17 cellular contexts compared by ENCODE assay signal in the genomic region with DNA sequence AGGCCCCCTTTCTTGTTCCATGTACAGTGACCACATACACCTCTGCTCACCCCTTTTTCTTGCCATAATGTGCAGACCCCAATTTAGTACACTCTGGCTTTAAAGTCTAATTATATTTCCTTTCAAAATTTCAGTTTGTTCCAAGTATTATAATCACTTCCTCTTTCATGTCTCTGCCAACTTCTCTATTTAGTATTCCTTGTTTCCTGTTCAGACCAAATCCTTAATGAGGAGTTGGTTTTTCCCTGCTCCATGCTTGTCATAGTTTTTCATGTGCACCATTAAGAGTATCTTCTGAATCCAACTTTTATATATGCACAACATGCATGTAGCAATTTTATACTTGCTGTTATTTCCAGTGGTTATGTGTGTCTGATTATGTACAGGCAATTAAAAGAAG. TPM values are rescaled to one million over a fixed set of nuclear protein-coding genes. Genes with fewer than 3 reads are reported as not detected.
A peak's percentile ranks its signal among the peaks of the same experiment; 100 is the strongest.
DNase-seq lines count a peak whose midpoint lies in the region; FAIRE-seq and TF ChIP-seq lines count a peak whose summit lies in the region.
"Had no signal": no experiment of that assay in that cellular context is flagged by ENCODE, and none has a peak within 500 bp of the region (broad histone marks: within the 10 kb centered on the region; RNA-seq: fewer than 3 reads in every experiment).

No MANE protein-coding gene starts in this region.

- H3K23ac ChIP-seq in mesenchymal stem cell (ENCODE audit: low read length in 2 of 2) = no peak overlapping the region

- no peaks in the 10 kb centered on the region for H3K4me1 ChIP-seq in mesenchymal stem cell (ENCODE audit: control insufficient read depth, insufficient read depth, low read depth, low read length)
- H3K4me1 ChIP-seq: breast epithelium, testis had no signal

- H2BK5ac ChIP-seq in mesenchymal stem cell (ENCODE audit: low read depth, low read length, poor library complexity, severe bottlenecking) = no peak overlapping the region

- peaks cover 5% of the 10 kb centered on the region for H3K79me1 ChIP-seq in mesenchymal stem cell (replicated peaks; ENCODE audit: low read length, poor library complexity, severe bottlenecking)

- no peak overlapping the region for H2AK5ac ChIP-seq in mesenchymal stem cell (ENCODE audit: low read length, severe bottlenecking)

- no peaks in the 10 kb centered on the region for H3K9me3 ChIP-seq in mesenchymal stem cell (ENCODE audit: control insufficient read depth, low read length)
- H3K9me3 ChIP-seq: breast epithelium, MG63, testis had no signal

- no peak overlapping the region for H2BK15ac ChIP-seq in mesenchymal stem cell (ENCODE audit: low read depth, poor library complexity, severe bottlenecking)

- H2BK120ac ChIP-seq in mesenchymal stem cell (ENCODE audit: low read depth, low read length) = no peak overlapping the region

- H3K14ac ChIP-seq in mesenchymal stem cell (ENCODE audit: low read length in 2 of 2) = no peak overlapping the region

- no peak overlapping the region for H2BK12ac ChIP-seq in mesenchymal stem cell (ENCODE audit: low read length in 2 of 2)

- no peak overlapping the region for H3K18ac ChIP-seq in mesenchymal stem cell (ENCODE audit: low read depth in 1 of 2, low read length in 2 of 2)

- TF ChIP-seq POLR2A in GM12891 (IDR thresholded peaks at IDR 0.05; ENCODE audit: low read depth, low read length) = no peak
- TF ChIP-seq POLR2A in NB4 (IDR thresholded peaks at IDR 0.05; ENCODE audit: extremely low read depth, insufficient read length) = no peak

- FAIRE-seq in GM12891 (lab: Jason Lieb, UNC) = no peak
- FAIRE-seq: HepG2 had no signal

- H4K8ac ChIP-seq in mesenchymal stem cell (ENCODE audit: low read length) = no peak overlapping the region

- no peak overlapping the region for H2AFZ ChIP-seq in mesenchymal stem cell (ENCODE audit: low read depth, low read length)
- H2AFZ ChIP-seq: GM23248 had no signal

- H3K27ac ChIP-seq in mesenchymal stem cell (ENCODE audit: low read length, poor library complexity, severe bottlenecking) = no peak overlapping the region
- H3K27ac ChIP-seq: breast epithelium, GM23248, testis had no signal

- H3K4me3 ChIP-seq in NB4 (ENCODE audit: low read depth, low read length) = no peak overlapping the region
- H3K4me3 ChIP-seq in mesenchymal stem cell (ENCODE audit: insufficient read depth in 1 of 2, low read depth in 1 of 2, low read length in 2 of 2) = no peak overlapping the region
- H3K4me3 ChIP-seq: breast epithelium, GM23248, MG63, testis had no signal

- DNase-seq in GM12891 (ENCODE audit: insufficient read length, low spot score) = no peak
- peak; percentile 28 for DNase-seq in NB4 (ENCODE audit: low read depth)
- DNase-seq in SKM-1 (lab: John Stamatoyannopoulos, UW; ENCODE audit: unreplicated experiment) = peak; percentile 13
- DNase-seq in mesenchymal stem cell = no peak
- DNase-seq in AG20443 (ENCODE audit: low spot score) = no peak
- DNase-seq in NCI-H526 treated with DMSO at 0.1 percent for 48 hours (lab: John Stamatoyannopoulos, UW) = no peak
- no peak for DNase-seq in stimulated activated CD4-positive, alpha-beta T cell treated with anti-CD3 and anti-CD28 coated beads, Interleukin-15, amount 100 ng/mL, for 24 hours
- DNase-seq: activated CD4-positive, CD25-positive, alpha-beta regulatory T cell; erythroblast; GM23248; left cardiac atrium; MG63; NCI-H2029 treated with DMSO at 0.1 percent for 48 hours; NCI-H524; testis had no signal

- H3K9ac ChIP-seq in mesenchymal stem cell (ENCODE audit: low read length) = peak overlapping the region; percentile 14
- H3K9ac ChIP-seq: GM23248 had no signal

- H3K27me3 ChIP-seq in mesenchymal stem cell (ENCODE audit: control insufficient read depth in 1 of 2, insufficient read depth in 1 of 2, low read length in 2 of 2) = no peaks in the 10 kb centered on the region
- H3K27me3 ChIP-seq: breast epithelium, MG63, testis had no signal

- no peak for TF ChIP-seq CTCF in NB4 (IDR thresholded peaks at IDR 0.05; ENCODE audit: low read depth, low read length)

- H3K4me2 ChIP-seq in mesenchymal stem cell (ENCODE audit: low read length, poor library complexity, severe bottlenecking) = no peak overlapping the region

- H3K36me3 ChIP-seq in mesenchymal stem cell (ENCODE audit: control insufficient read depth in 1 of 2, insufficient read depth in 2 of 2, low read depth in 1 of 2, low read length in 2 of 2) = peaks cover 0 to 97% of the 10 kb centered on the region in 2 experiments
- H3K36me3 ChIP-seq: breast epithelium had no signal

- H4K91ac ChIP-seq in mesenchymal stem cell (ENCODE audit: low read length) = no peak overlapping the region

- H3K4ac ChIP-seq in mesenchymal stem cell (ENCODE audit: low read depth in 1 of 2, low read length in 2 of 2) = no peak overlapping the region

TF ChIP-seq in GM12891, 5 proteins besides CTCF, POLR2A, EP300 and RAD21:
- TF ChIP-seq SPI1 (IDR thresholded peaks at IDR 0.05; ENCODE audit: low read depth, low read length) (peak; percentile 65; the same call in 1 of the 2 replicates), POU2F2 (IDR thresholded peaks at IDR 0.05; ENCODE audit: low read depth, low read length) (no peak)

RNA-seq across cellular contexts. Expression of gene USP53, which starts 32.3 kb away (rescaled TPM):
- 0.85 TPM for polyA plus RNA-seq in GM12891 (2012; ENCODE audit: low read depth, missing spikeins)
- polyA plus RNA-seq in mesenchymal stem cell (2013, experiment 1 of 2) = 17.7 TPM
- 17.4 TPM for polyA plus RNA-seq in mesenchymal stem cell (2013, experiment 2 of 2)

Comparison
In these comparisons a context has a peak if more than half of its experiments do, and no peak if none do; other contexts are left out.
1. DNase-seq: peak in NB4 (single experiment) and SKM-1 (single experiment); none in GM12891 (single experiment), mesenchymal stem cell (single experiment), AG20443 (single experiment), NCI-H526 treated with DMSO at 0.1 percent for 48 hours (single experiment) and stimulated activated CD4-positive, alpha-beta T cell treated with anti-CD3 and anti-CD28 coated beads, Interleukin-15, amount 100 ng/mL, for 24 hours (single experiment).